Comparison of ENCODE assay signal across 22 cellular contexts in genomic region chr14:79331820-79332219, GRCh38.
"Had no signal": no experiment of that assay in that cellular context is flagged by ENCODE, and none has a peak within 500 bp of the region (broad histone marks: within the 10 kb centered on the region; RNA-seq: fewer than 3 reads in every experiment).

No MANE protein-coding gene starts in this region.

- DNase-seq: activated CD4-positive, alpha-beta T cell treated with anti-CD3 and anti-CD28 coated beads, Interleukin-2, amount 10 ng/mL, durations not matched to agents 7 days and 5 days; activated CD8-positive, alpha-beta T cell treated with anti-CD3 and anti-CD28 coated beads, Interleukin-2, amount 10 ng/mL, durations not matched to agents 7 days and 5 days; activated gamma-delta T cell; aorta; colonic mucosa; dorsolateral prefrontal cortex; glutamatergic neuron; immature natural killer cell; left lung; naive thymus-derived CD4-positive, alpha-beta T cell; stimulated activated CD4-positive, alpha-beta T cell treated with anti-CD3 and anti-CD28 coated beads, Interleukin-4, amount 100 ng/mL, for 4 hours; stimulated activated naive CD8-positive, alpha-beta T cell treated with anti-CD3 and anti-CD28 coated beads, Interleukin-15, Interleukin-2, amounts not matched to agents 100 U/mL and 50 U/mL, for 24 hours; T-cell; tibial artery had no signal

- ATAC-seq: activated CD4-positive, CD25-positive, alpha-beta regulatory T cell treated with anti-CD3 and anti-CD28 coated beads, Interleukin-2, amount 50 U/mL, for 24 hours; activated CD8-positive, alpha-beta T cell treated with anti-CD3 and anti-CD28 coated beads, Interleukin-2, amount 10 ng/mL, durations not matched to agents 7 days and 5 days; activated naive CD4-positive, alpha-beta T cell treated with anti-CD3 and anti-CD28 coated beads, Interleukin-2, amount 50 U/mL, for 72 hours; left lung; naive thymus-derived CD4-positive, alpha-beta T cell; stimulated activated naive CD8-positive, alpha-beta T cell treated with anti-CD3 and anti-CD28 coated beads, Interleukin-15, Interleukin-2, amounts not matched to agents 100 U/mL and 50 U/mL, for 24 hours; T-cell had no signal

- H3K4me1 ChIP-seq: colonic mucosa, left lung, right atrium auricular region, tibial artery had no signal

- FAIRE-seq: urothelium cell line had no signal

- H3K27me3 ChIP-seq: colonic mucosa, dorsolateral prefrontal cortex, hepatocyte, left lung, right atrium auricular region, tibial artery had no signal

- H3K9me3 ChIP-seq: colonic mucosa, left lung, right atrium auricular region, tibial artery had no signal

- H3K4me3 ChIP-seq: colonic mucosa, hepatocyte, left lung, lung, right atrium auricular region, tibial artery had no signal

- H3K27ac ChIP-seq: colonic mucosa, epithelial cell of prostate, hepatocyte, left lung, right atrium auricular region, tibial artery, VCaP had no signal

- H3K36me3 ChIP-seq: colonic mucosa, left lung, right atrium auricular region, tibial artery had no signal
